In genomic region chr4:92387459-92388069, GRCh38 we compare ENCODE assay signal across 9 cellular contexts.
A peak's percentile ranks its signal among the peaks of the same experiment; 100 is the strongest.
DNase-seq lines count a peak whose midpoint lies in the region; ATAC-seq and TF ChIP-seq lines count a peak whose summit lies in the region.
"Had no signal": no experiment of that assay in that cellular context is flagged by ENCODE, and none has a peak within 500 bp of the region (broad histone marks: within the 10 kb centered on the region; RNA-seq: fewer than 3 reads in every experiment).

No MANE protein-coding gene starts in this region.

- intact Hi-C loops in mammary epithelial cell (cut with micrococcal nuclease), result no loop called here

- TF ChIP-seq CTCF in mammary epithelial cell (conservative IDR thresholded peaks at IDR 0.05 in 1 of 2, IDR thresholded peaks at IDR 0.05 in 1 of 2; ENCODE audit: extremely low read depth in 1 of 2, insufficient read depth in 1 of 2, low read depth in 1 of 2, low read length in 2 of 2) (peak; percentile 52 to 68), lung (IDR thresholded peaks at IDR 0.05; ENCODE audit: control extremely low read depth, extremely low read depth) (no peak)

- no peak overlapping the region for H3K9ac ChIP-seq in mammary epithelial cell (ENCODE audit: insufficient read depth, low read length)

- ATAC-seq in GM18508 (IDR thresholded peaks at IDR 0.05; ENCODE audit: insufficient read depth, unreplicated experiment) (peak; percentile 83), HG02884 (IDR thresholded peaks at IDR 0.05; ENCODE audit: unreplicated experiment) (peak; percentile 88), lung (ENCODE audit: insufficient read depth, low FRiP score) (peak; percentile 84)

- H3K27ac ChIP-seq in mammary epithelial cell (ENCODE audit: insufficient read depth, low read depth, low read length) (no peak overlapping the region), lung (ENCODE audit: low read depth in 1 of 2, low read length in 1 of 2) (no peak overlapping the region)
- H3K27ac ChIP-seq: epithelial cell of prostate had no signal

- no peaks in the 10 kb centered on the region for H3K79me2 ChIP-seq in mammary epithelial cell (ENCODE audit: insufficient read depth, low read length)

- H3K36me3 ChIP-seq in mammary epithelial cell (ENCODE audit: insufficient read depth, low read length) (no peaks in the 10 kb centered on the region), lung (ENCODE audit: control insufficient read depth in 2 of 2, insufficient read depth in 2 of 2, low read length in 2 of 2) (no peaks in the 10 kb centered on the region)

- no TSS peak for BruUV-seq in mammary epithelial cell (replicated peaks; lab: Mats Ljungman, UMichigan)

- no peaks in the 10 kb centered on the region for H3K27me3 ChIP-seq in mammary epithelial cell (ENCODE audit: insufficient read depth, low read length)
- H3K27me3 ChIP-seq in lung (ENCODE audit: control insufficient read depth, insufficient read depth), result no peaks in the 10 kb centered on the region

- DNase-seq in AG08395 (ENCODE audit: low spot score) (peak; percentile 1), NCI-H2171 (lab: John Stamatoyannopoulos, UW) (peak; percentile 16), mammary epithelial cell (peak; percentile 25), lung (ENCODE audit: low spot score) (no peak), T-helper 9 cell (no peak)
- no peak for DNase-seq in activated CD4-positive, alpha-beta T cell treated with anti-CD3 and anti-CD28 coated beads, Interleukin-2, amount 50 U/mL, for 48 hours

- WGBS in mammary epithelial cell (ENCODE audit: low coverage, missing lambda C conversion rate), result 78% methylated on average over 1 of the region's 1 CpG
- WGBS in lung, 2 donors, result 95 to 96% methylated on average over 1 of the region's 1 CpG

- no peak overlapping the region for H3K4me2 ChIP-seq in mammary epithelial cell (ENCODE audit: insufficient read depth, low read depth, low read length)

- CTCF ChIA-PET in mammary epithelial cell (lab: Charles Lee; ENCODE audit: low non-redundant PET), result interaction anchor here (0.6 kb wide), 2 partner anchors 677 to 1276 kb away, joined by 3 to 7 read pairs; no protein-coding TSS in a partner anchor

- in situ Hi-C loops in mammary epithelial cell (cut with MboI; ENCODE audit: low sequenced_read_pairs in 2 of 2), result no loop called here

- dilution Hi-C loops in mammary epithelial cell (cut with HindIII; ENCODE audit: low sequenced_read_pairs), result no loop called here

- H3K4me3 ChIP-seq in mammary epithelial cell (replicated peaks in 1 of 3; ENCODE audit: insufficient read depth in 1 of 3, low read depth in 2 of 3, low read length in 3 of 3) (no peak overlapping the region), lung (no peak overlapping the region)

- no peak overlapping the region for H2AFZ ChIP-seq in mammary epithelial cell (ENCODE audit: low read depth, low read length)

- H3K9me3 ChIP-seq in mammary epithelial cell (replicated peaks; ENCODE audit: insufficient read depth, low read length) (no peaks in the 10 kb centered on the region), lung (ENCODE audit: control insufficient read depth in 2 of 2, insufficient read depth in 1 of 2, low read length in 1 of 2) (no peaks in the 10 kb centered on the region)

- H4K20me1 ChIP-seq in mammary epithelial cell (ENCODE audit: insufficient read depth, low read length), result no peaks in the 10 kb centered on the region

- H3K4me1 ChIP-seq in mammary epithelial cell (ENCODE audit: insufficient read depth, low read length), result no peaks in the 10 kb centered on the region
- H3K4me1 ChIP-seq in lung (ENCODE audit: control insufficient read depth in 2 of 2, insufficient read depth in 2 of 2, low read length in 2 of 2), result no peaks in the 10 kb centered on the region

Comparison
In these comparisons a context has a peak if more than half of its experiments do, and no peak if none do; other contexts are left out.
1. DNase-seq: peak in AG08395 (single experiment), NCI-H2171 (single experiment) and mammary epithelial cell (single experiment); none in lung (single experiment), T-helper 9 cell (single experiment) and activated CD4-positive, alpha-beta T cell treated with anti-CD3 and anti-CD28 coated beads, Interleukin-2, amount 50 U/mL, for 48 hours (0 of 2).
2. Peak in every context shown above with its lines, with median percentiles within 50 percentile points of each other: ATAC-seq.